In genomic region chr12:80033457-80033856, GRCh38 we compare ENCODE assay signal across 11 cellular contexts.
DNase-seq lines count a peak whose midpoint lies in the region; ATAC-seq and FAIRE-seq lines count a peak whose summit lies in the region.
"Had no signal": no experiment of that assay in that cellular context is flagged by ENCODE, and none has a peak within 500 bp of the region (broad histone marks: within the 10 kb centered on the region; RNA-seq: fewer than 3 reads in every experiment).

No MANE protein-coding gene starts in this region.

- H3K27me3 ChIP-seq in neuronal stem cell (ENCODE audit: control insufficient read depth in 3 of 3, insufficient read depth in 3 of 3, low read depth in 1 of 3, low read length in 3 of 3) = no peaks in the 10 kb centered on the region

- H3K4me3 ChIP-seq in neuronal stem cell (ENCODE audit: low read length in 2 of 2) = no peak overlapping the region

- no peak overlapping the region for H2BK15ac ChIP-seq in neuronal stem cell (ENCODE audit: low read length)

- H2BK5ac ChIP-seq in neuronal stem cell (ENCODE audit: low read length) = no peak overlapping the region

- no CpG with 5 or more reads among the region's 2 CpGs for WGBS in neuronal stem cell (ENCODE audit: extremely low coverage in 2 of 2, insufficient read length in 2 of 2, insufficient replicate concordance in 1 of 2), 2 donors

- H3K27ac Mint-ChIP-seq in stimulated activated naive CD8-positive, alpha-beta T cell treated with anti-CD3 and anti-CD28 coated beads, Interleukin-15, amount 100 ng/mL, for 72 hours = no peak overlapping the region
- no peak overlapping the region for H3K27ac Mint-ChIP-seq in effector memory CD8-positive, alpha-beta T cell
- H3K27ac Mint-ChIP-seq: activated naive CD4-positive, alpha-beta T cell treated with anti-CD3 and anti-CD28 coated beads for 36 hours had no signal

- no peak overlapping the region for H4K8ac ChIP-seq in neuronal stem cell (ENCODE audit: low read depth, low read length)

- H3K4me2 ChIP-seq in neuronal stem cell (ENCODE audit: insufficient read depth, low read length, poor library complexity, severe bottlenecking) = no peak overlapping the region

- peaks cover 0 to 4% of the 10 kb centered on the region in 2 donors for H3K4me1 ChIP-seq in neuronal stem cell (ENCODE audit: control insufficient read depth in 2 of 2, insufficient read depth in 1 of 2, low read depth in 1 of 2, low read length in 2 of 2)

- no peak overlapping the region for H2BK12ac ChIP-seq in neuronal stem cell (ENCODE audit: low read length)

- ATAC-seq in stimulated activated naive CD8-positive, alpha-beta T cell treated with anti-CD3 and anti-CD28 coated beads, Interleukin-15, amount 100 ng/mL, for 72 hours = no peak
- no peak for ATAC-seq in effector memory CD8-positive, alpha-beta T cell (replicated peaks)

- H3K36me3 Mint-ChIP-seq in effector memory CD8-positive, alpha-beta T cell (ENCODE audit: insufficient read depth) = no peaks in the 10 kb centered on the region

- DNase-seq in AG08395 (ENCODE audit: low spot score) (peak; percentile 37), M059J (ENCODE audit: low read depth) (peak; percentile 86), neuronal stem cell (ENCODE audit: low spot score) (no peak), SHP77 (lab: John Stamatoyannopoulos, UW) (no peak), middle frontal gyrus (ENCODE audit: extremely low spot score, low spot score) (no peak)
- DNase-seq in stimulated activated naive CD8-positive, alpha-beta T cell treated with anti-CD3 and anti-CD28 coated beads, Interleukin-15, amount 100 ng/mL, for 72 hours = no peak
- no peak for DNase-seq in effector memory CD8-positive, alpha-beta T cell
- DNase-seq: activated naive CD4-positive, alpha-beta T cell treated with anti-CD3 and anti-CD28 coated beads for 36 hours; C1 segment of cervical spinal cord; NCI-H446 had no signal

- H3K4ac ChIP-seq in neuronal stem cell (ENCODE audit: low read length) = no peak overlapping the region

- H3K27me3 Mint-ChIP-seq in stimulated activated naive CD8-positive, alpha-beta T cell treated with anti-CD3 and anti-CD28 coated beads, Interleukin-15, amount 100 ng/mL, for 72 hours = peaks cover 13% of the 10 kb centered on the region
- H3K27me3 Mint-ChIP-seq in effector memory CD8-positive, alpha-beta T cell = peaks cover 16 to 41% of the 10 kb centered on the region in 2 donors

- no peaks in the 10 kb centered on the region for H3K4me1 Mint-ChIP-seq in stimulated activated naive CD8-positive, alpha-beta T cell treated with anti-CD3 and anti-CD28 coated beads, Interleukin-15, amount 100 ng/mL, for 72 hours
- H3K4me1 Mint-ChIP-seq in effector memory CD8-positive, alpha-beta T cell (ENCODE audit: low read depth in 2 of 2) = no peaks in the 10 kb centered on the region

- H3K9me3 Mint-ChIP-seq in stimulated activated naive CD8-positive, alpha-beta T cell treated with anti-CD3 and anti-CD28 coated beads, Interleukin-15, amount 100 ng/mL, for 72 hours = no peaks in the 10 kb centered on the region
- no peaks in the 10 kb centered on the region for H3K9me3 Mint-ChIP-seq in effector memory CD8-positive, alpha-beta T cell
- H3K9me3 Mint-ChIP-seq: activated naive CD4-positive, alpha-beta T cell treated with anti-CD3 and anti-CD28 coated beads for 36 hours had no signal

- no peak overlapping the region for H4K91ac ChIP-seq in neuronal stem cell (ENCODE audit: low read depth, low read length, poor library complexity)

- FAIRE-seq in endometrium (lab: Jason Lieb, UNC) = peak; percentile 84

- H3K79me1 ChIP-seq in neuronal stem cell (ENCODE audit: low read depth, low read length) = no peaks in the 10 kb centered on the region

- H3K14ac ChIP-seq in neuronal stem cell (ENCODE audit: low read length) = no peak overlapping the region

- H3K36me3 ChIP-seq in neuronal stem cell (replicated peaks in 1 of 2; ENCODE audit: control insufficient read depth in 2 of 2, insufficient read depth in 2 of 2, low read length in 2 of 2) = no peaks in the 10 kb centered on the region

- H3K27ac ChIP-seq in neuronal stem cell (replicated peaks; ENCODE audit: low read length) = no peak overlapping the region

- no peak overlapping the region for H3K4me3 Mint-ChIP-seq in stimulated activated naive CD8-positive, alpha-beta T cell treated with anti-CD3 and anti-CD28 coated beads, Interleukin-15, amount 100 ng/mL, for 72 hours
- no peak overlapping the region for H3K4me3 Mint-ChIP-seq in effector memory CD8-positive, alpha-beta T cell
- H3K4me3 Mint-ChIP-seq: activated naive CD4-positive, alpha-beta T cell treated with anti-CD3 and anti-CD28 coated beads for 36 hours had no signal

- H3K9ac ChIP-seq in neuronal stem cell (ENCODE audit: low read depth, low read length, poor library complexity) = no peak overlapping the region

- H2AK5ac ChIP-seq in neuronal stem cell (ENCODE audit: low read depth, low read length) = no peak overlapping the region

- no peak overlapping the region for H3K23ac ChIP-seq in neuronal stem cell (ENCODE audit: low read depth, low read length, poor library complexity)

- peak overlapping the region; percentile 28 for H2AFZ ChIP-seq in neuronal stem cell (ENCODE audit: low read length)

- H2BK120ac ChIP-seq in neuronal stem cell (ENCODE audit: low read depth, low read length) = no peak overlapping the region

- no peaks in the 10 kb centered on the region for H3K9me3 ChIP-seq in neuronal stem cell (replicated peaks in 1 of 2; ENCODE audit: control insufficient read depth in 2 of 2, insufficient read depth in 1 of 2, low read depth in 1 of 2, low read length in 2 of 2)

- no peak overlapping the region for H3K18ac ChIP-seq in neuronal stem cell (ENCODE audit: low read length)

Comparison
In these comparisons a context has a peak if more than half of its experiments do, and no peak if none do; other contexts are left out.
1. DNase-seq: peak in AG08395 (single experiment) and M059J (single experiment); none in neuronal stem cell (single experiment), SHP77 (0 of 2), middle frontal gyrus (single experiment), stimulated activated naive CD8-positive, alpha-beta T cell treated with anti-CD3 and anti-CD28 coated beads, Interleukin-15, amount 100 ng/mL, for 72 hours (0 of 2) and effector memory CD8-positive, alpha-beta T cell (0 of 3).